Comparison of ENCODE assay signal across 12 cellular contexts in the genomic region with DNA sequence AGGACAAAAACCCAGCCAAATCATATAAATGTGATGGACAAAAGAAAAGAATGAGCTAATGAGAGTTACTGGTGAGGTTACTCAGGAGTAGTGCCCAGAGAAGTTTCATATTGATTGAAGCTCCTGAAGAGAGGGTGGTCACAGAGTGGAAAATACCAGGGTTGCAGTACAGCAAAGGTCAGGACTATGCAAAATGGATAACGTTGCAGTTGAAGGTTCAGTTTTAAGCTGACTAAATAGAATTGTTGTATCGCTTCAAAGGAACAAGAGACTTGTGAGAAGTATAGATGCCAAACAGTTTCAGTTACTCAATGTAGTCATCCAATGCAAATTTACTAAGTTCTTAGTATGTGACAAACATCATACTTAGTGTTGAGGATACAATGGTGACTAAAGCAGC. TPM values are rescaled to one million over a fixed set of nuclear protein-coding genes. Genes with fewer than 3 reads are reported as not detected.
A peak's percentile ranks its signal among the peaks of the same experiment; 100 is the strongest.
DNase-seq lines count a peak whose midpoint lies in the region; ATAC-seq, FAIRE-seq and TF ChIP-seq lines count a peak whose summit lies in the region.
"Had no signal": no experiment of that assay in that cellular context is flagged by ENCODE, and none has a peak within 500 bp of the region (broad histone marks: within the 10 kb centered on the region; RNA-seq: fewer than 3 reads in every experiment).

No MANE protein-coding gene starts in this region.

- TF ChIP-seq CTCF in fibroblast of lung (conservative IDR thresholded peaks at IDR 0.05 in 1 of 2, IDR thresholded peaks at IDR 0.05 in 1 of 2; ENCODE audit: low read depth in 1 of 2, low read length in 2 of 2): no peak
- no peak for TF ChIP-seq CTCF in endothelial cell (IDR thresholded peaks at IDR 0.05; ENCODE audit: unreplicated experiment)
- TF ChIP-seq CTCF in GM20000 (IDR thresholded peaks at IDR 0.05; ENCODE audit: extremely low read depth, missing control alignments): no peak

- DNase-seq in GM12891 (ENCODE audit: insufficient read length, low spot score) (no peak), fibroblast of lung (ENCODE audit: low read depth in 2 of 2) (no peak), endothelial cell (ENCODE audit: low spot score) (no peak), SK-N-DZ (ENCODE audit: low spot score) (no peak), NCI-H128 (lab: John Stamatoyannopoulos, UW; ENCODE audit: unreplicated experiment) (no peak), GM20000 (ENCODE audit: low spot score) (no peak)
- DNase-seq: activated CD4-positive, alpha-beta T cell treated with anti-CD3 and anti-CD28 coated beads, Interleukin-2, amount 10 ng/mL, durations not matched to agents 24 days and 14 days; NCI-H1105 had no signal

- peak; percentile 68 for ATAC-seq in GM21367 (IDR thresholded peaks at IDR 0.05; ENCODE audit: unreplicated experiment)
- peak; percentile 60 for ATAC-seq in HG03342 (IDR thresholded peaks at IDR 0.05; ENCODE audit: unreplicated experiment)
- ATAC-seq: natural killer cell treated with Interleukin-12 subunit alpha and Interleukin-12 subunit beta and Interleukin-15 and Interleukin-18, amount 100 ng/mL, for 72 hours had no signal

- FAIRE-seq in GM12891 (lab: Jason Lieb, UNC): peak; percentile 38
- FAIRE-seq: G401.6 had no signal

- no peak overlapping the region for H3K9ac ChIP-seq in fibroblast of lung (ENCODE audit: insufficient read depth, low read length)

- peak overlapping the region; percentile 27 for H3K4me2 ChIP-seq in fibroblast of lung (ENCODE audit: extremely low read depth, insufficient read depth, low read length)

- H3K36me3 ChIP-seq in fibroblast of lung (ENCODE audit: control insufficient read depth, insufficient read depth, low read length): no peaks in the 10 kb centered on the region

- no peak overlapping the region for H3K4me3 Mint-ChIP-seq in endothelial cell (ENCODE audit: unreplicated experiment)
- H3K4me3 Mint-ChIP-seq: activated CD4-positive, alpha-beta T cell treated with anti-CD3 and anti-CD28 coated beads, Interleukin-2, amount 10 ng/mL, durations not matched to agents 24 days and 14 days; natural killer cell treated with Interleukin-12 subunit alpha and Interleukin-12 subunit beta and Interleukin-15 and Interleukin-18, amount 100 ng/mL, for 72 hours had no signal

- no peaks in the 10 kb centered on the region for H3K79me2 ChIP-seq in fibroblast of lung (ENCODE audit: control insufficient read depth, insufficient read depth, low read length)

- no peaks in the 10 kb centered on the region for H4K20me1 ChIP-seq in fibroblast of lung (ENCODE audit: control insufficient read depth, extremely low read depth, insufficient read depth, low read length)

- H2AFZ ChIP-seq in fibroblast of lung (ENCODE audit: low read length): peak overlapping the region; percentile 3

- peaks cover 22% of the 10 kb centered on the region for H3K4me1 Mint-ChIP-seq in endothelial cell (ENCODE audit: unreplicated experiment)
- H3K4me1 Mint-ChIP-seq: activated CD4-positive, alpha-beta T cell treated with anti-CD3 and anti-CD28 coated beads, Interleukin-2, amount 10 ng/mL, durations not matched to agents 24 days and 14 days had no signal

- H3K27me3 Mint-ChIP-seq in endothelial cell (ENCODE audit: unreplicated experiment): no peaks in the 10 kb centered on the region

- TF ChIP-seq POLR2A in GM12891 (IDR thresholded peaks at IDR 0.05; ENCODE audit: low read depth, low read length): no peak

- H3K27ac ChIP-seq in fibroblast of lung (ENCODE audit: insufficient read depth, low read length): no peak overlapping the region

- no peaks in the 10 kb centered on the region for H3K27me3 ChIP-seq in fibroblast of lung (ENCODE audit: control insufficient read depth, insufficient read depth, low read length)

- H3K4me1 ChIP-seq in fibroblast of lung (ENCODE audit: control insufficient read depth, extremely low read depth, insufficient read depth, low read length): peaks cover 17% of the 10 kb centered on the region

- H3K9me3 ChIP-seq in fibroblast of lung (ENCODE audit: control insufficient read depth, insufficient read depth, low read depth, low read length): no peaks in the 10 kb centered on the region

- no peak overlapping the region for H3K27ac Mint-ChIP-seq in endothelial cell (ENCODE audit: unreplicated experiment)
- H3K27ac Mint-ChIP-seq: activated CD4-positive, alpha-beta T cell treated with anti-CD3 and anti-CD28 coated beads, Interleukin-2, amount 10 ng/mL, durations not matched to agents 24 days and 14 days; natural killer cell treated with Interleukin-12 subunit alpha and Interleukin-12 subunit beta and Interleukin-15 and Interleukin-18, amount 100 ng/mL, for 72 hours had no signal

- H3K4me3 ChIP-seq in fibroblast of lung (replicated peaks in 1 of 4; ENCODE audit: control extremely low read depth in 1 of 4, insufficient read depth in 1 of 4, low read depth in 3 of 4, low read length in 4 of 4): no peak overlapping the region

- H3K9me3 Mint-ChIP-seq in endothelial cell (ENCODE audit: unreplicated experiment): no peaks in the 10 kb centered on the region
- H3K9me3 Mint-ChIP-seq: activated CD4-positive, alpha-beta T cell treated with anti-CD3 and anti-CD28 coated beads, Interleukin-2, amount 10 ng/mL, durations not matched to agents 24 days and 14 days; natural killer cell treated with Interleukin-12 subunit alpha and Interleukin-12 subunit beta and Interleukin-15 and Interleukin-18, amount 100 ng/mL, for 72 hours had no signal

- no peaks in the 10 kb centered on the region for H3K36me3 Mint-ChIP-seq in endothelial cell (ENCODE audit: low read depth, unreplicated experiment)
- H3K36me3 Mint-ChIP-seq: natural killer cell treated with Interleukin-12 subunit alpha and Interleukin-12 subunit beta and Interleukin-15 and Interleukin-18, amount 100 ng/mL, for 72 hours had no signal

TF ChIP-seq in GM12891, 5 proteins besides CTCF, POLR2A, EP300 and RAD21:
- TF ChIP-seq POLR2AphosphoS5 (IDR thresholded peaks at IDR 0.05; ENCODE audit: low read depth, low read length): no peak

RNA-seq across cellular contexts. Expression of a gene that starts 47.1 kb away (rescaled TPM):
- not detected for polyA plus RNA-seq in GM12891 (2012; ENCODE audit: low read depth, missing spikeins)
- 42.6 and 47.2 TPM in 2 replicates for total RNA-seq in fibroblast of lung
- 6.4 and 9.5 TPM in 2 replicates for polyA plus RNA-seq in fibroblast of lung
- polyA plus RNA-seq in fibroblast of lung (2012): 4.7 and 7.2 TPM in 2 replicates
- 1.6 and 4.8 TPM in 2 replicates for polyA minus RNA-seq in fibroblast of lung (ENCODE audit: low replicate concordance)
- total RNA-seq in endothelial cell (ENCODE audit: unreplicated experiment): 0.31 TPM
- not detected in 2 replicates for polyA plus RNA-seq in SK-N-DZ (2014; cell fraction: cytosol; rRNA removed)
- not detected in 2 replicates for polyA plus RNA-seq in SK-N-DZ (2014; cell fraction: nucleus; rRNA removed)
- total RNA-seq: activated CD4-positive, alpha-beta T cell treated with anti-CD3 and anti-CD28 coated beads, Interleukin-2, amount 10 ng/mL, durations not matched to agents 24 days and 14 days; natural killer cell treated with Interleukin-12 subunit alpha and Interleukin-12 subunit beta and Interleukin-15 and Interleukin-18, amount 100 ng/mL, for 72 hours had no signal

Comparison
In these comparisons a context has a peak if more than half of its experiments do, and no peak if none do; other contexts are left out.
1. RNA of a gene that starts 47.1 kb away (total RNA-seq): 42.6 to 47.2 TPM in fibroblast of lung; 0.31 TPM in endothelial cell (single experiment); every median in the first group is over 10 times any median in the second.